ENCODE assay signal across 9 cellular contexts in genomic region chr10:16777473-16778370, GRCh38. TPM values are rescaled to one million over a fixed set of nuclear protein-coding genes. Genes with fewer than 3 reads are reported as not detected.
DNase-seq lines count a peak whose midpoint lies in the region; ATAC-seq and TF ChIP-seq lines count a peak whose summit lies in the region.
"Had no signal": no experiment of that assay in that cellular context is flagged by ENCODE, and none has a peak within 500 bp of the region (broad histone marks: within the 10 kb centered on the region; RNA-seq: fewer than 3 reads in every experiment).

No MANE protein-coding gene starts in this region.

- H3K9me3 ChIP-seq in prostate gland: no peaks in the 10 kb centered on the region

- H3K27ac ChIP-seq in prostate gland: no peak overlapping the region

- H3K27me3 ChIP-seq in H7 (ENCODE audit: control insufficient read depth, insufficient read depth, low read length) (no peaks in the 10 kb centered on the region), prostate gland (replicated peaks; ENCODE audit: insufficient read depth) (no peaks in the 10 kb centered on the region)

- POLR2A ChIA-PET in WTC11 (lab: Charles Lee): no interaction called here

- H3K36me3 Mint-ChIP-seq in WTC11: no peaks in the 10 kb centered on the region

- TF ChIP-seq CTCF in WTC11 (IDR thresholded peaks at IDR 0.05) (peak; percentile 43; the same call in 1 of the 2 replicates), prostate gland (IDR thresholded peaks at IDR 0.05) (peak; percentile 60 to 83 (median 69))

- no peak for TF ChIP-seq POLR2A in prostate gland (IDR thresholded peaks at IDR 0.05)

- peaks cover 29% of the 10 kb centered on the region for H3K4me1 Mint-ChIP-seq in WTC11

- WGBS in prostate gland: 64% methylated on average over 7 of the region's 7 CpGs

- H3K36me3 ChIP-seq in H7 (replicated peaks; ENCODE audit: control insufficient read depth, insufficient read depth, low read length): no peaks in the 10 kb centered on the region
- H3K36me3 ChIP-seq in prostate gland: no peaks in the 10 kb centered on the region

- H3K27me3 Mint-ChIP-seq in WTC11 (ENCODE audit: low read depth): no peaks in the 10 kb centered on the region
- H3K27me3 Mint-ChIP-seq: dendritic cell treated with granulocyte-macrophage colony-stimulating factor and Interleukin-4, amounts not matched to agents 40 ng/mL and 50 ng/mL, for 4 days had no signal

- peak; percentile 51; the same call in 1 of the 2 replicates for ATAC-seq in WTC11
- ATAC-seq in HG03469 (IDR thresholded peaks at IDR 0.05; ENCODE audit: unreplicated experiment): no peak

- no peaks in the 10 kb centered on the region for H3K9me3 Mint-ChIP-seq in WTC11
- H3K9me3 Mint-ChIP-seq: dendritic cell treated with granulocyte-macrophage colony-stimulating factor and Interleukin-4, amounts not matched to agents 40 ng/mL and 50 ng/mL, for 4 days had no signal

- peak overlapping the region; percentile 93 for H3K27ac Mint-ChIP-seq in WTC11
- H3K27ac Mint-ChIP-seq: dendritic cell treated with granulocyte-macrophage colony-stimulating factor and Interleukin-4, amounts not matched to agents 40 ng/mL and 50 ng/mL, for 4 days had no signal

- intact Hi-C loops in prostate gland (cut with DNase I): loop anchor here (10.0 kb wide), 1 partner anchor 883 kb away; no protein-coding TSS in a partner anchor

- no peak overlapping the region for H3K4me3 Mint-ChIP-seq in WTC11
- H3K4me3 Mint-ChIP-seq: dendritic cell treated with granulocyte-macrophage colony-stimulating factor and Interleukin-4, amounts not matched to agents 40 ng/mL and 50 ng/mL, for 4 days had no signal

- H3K4me1 ChIP-seq in prostate gland (replicated peaks): no peaks in the 10 kb centered on the region

- H3K4me3 ChIP-seq in H7 (ENCODE audit: insufficient read depth, low read depth, low read length): no peak overlapping the region
- H3K4me3 ChIP-seq in prostate gland: no peak overlapping the region

- DNase-seq in NCI-H510A treated with DMSO at 0.1 percent for 48 hours (lab: John Stamatoyannopoulos, UW) (peak; percentile 61), NCI-H510A (lab: John Stamatoyannopoulos, UW) (no peak), H7 (peak; percentile 65), NCI-H187 treated with DMSO at 0.1 percent for 48 hours (lab: John Stamatoyannopoulos, UW) (peak; percentile 20), WTC11 (ENCODE audit: low spot score) (no peak), germinal center (ENCODE audit: low spot score) (peak; percentile 61), prostate gland (ENCODE audit: low spot score) (no peak)

- CTCF ChIA-PET in WTC11 (lab: Charles Lee): interaction anchor here (0.6 to 1.3 kb wide), 11 partner anchors 11 to 875 kb away, joined by 3 to 8 read pairs (median 4); partner anchors contain the start of gene PTER

TF ChIP-seq in WTC11, 78 proteins besides CTCF, POLR2A, EP300 and RAD21:
- TF ChIP-seq ZNF396 (CRISPR knock-in tag; IDR thresholded peaks at IDR 0.05; ENCODE audit: borderline replicate concordance): no peak
- TF ChIP-seq ZNF121 (CRISPR knock-in tag; IDR thresholded peaks at IDR 0.05): peak; percentile 75

RNA-seq across cellular contexts. Expression of gene RSU1, which starts 39.5 kb away (rescaled TPM):
- 53.4 and 64.9 TPM in 2 replicates for total RNA-seq in H7 (2014; rRNA removed; shearing (Covaris generic))
- total RNA-seq in WTC11 (2021): 46.4 to 52.4 TPM (median 51.8 TPM) in 3 replicates
- total RNA-seq in prostate gland: 10 to 100 TPM; 32.2 to 49.3 TPM

Comparison
In these comparisons a context has a peak if more than half of its experiments do, and no peak if none do; other contexts are left out.
1. DNase-seq: peak in NCI-H510A treated with DMSO at 0.1 percent for 48 hours (single experiment), H7 (single experiment), NCI-H187 treated with DMSO at 0.1 percent for 48 hours (single experiment) and germinal center (single experiment); none in NCI-H510A (single experiment), WTC11 (single experiment) and prostate gland (single experiment).